Comparison of ENCODE assay signal across 9 cellular contexts in genomic region chr3:8938021-8938420, GRCh38. TPM values are rescaled to one million over a fixed set of nuclear protein-coding genes. Genes with fewer than 3 reads are reported as not detected.
DNase-seq lines count a peak whose midpoint lies in the region; ATAC-seq, FAIRE-seq and TF ChIP-seq lines count a peak whose summit lies in the region.
"Had no signal": no experiment of that assay in that cellular context is flagged by ENCODE, and none has a peak within 500 bp of the region (broad histone marks: within the 10 kb centered on the region; RNA-seq: fewer than 3 reads in every experiment).

No MANE protein-coding gene starts in this region.

- CTCF ChIA-PET in activated CD8-positive, alpha-beta T cell treated with anti-CD3 and anti-CD28 coated beads for 36 hours (lab: Charles Lee): interaction anchor here (1.1 to 2.8 kb wide), 2 partner anchors 10 to 364 kb away, joined by 3 to 12 read pairs; no protein-coding TSS in a partner anchor
- CTCF ChIA-PET in activated CD8-positive, alpha-beta T cell treated with anti-CD3 and anti-CD28 coated beads, Interleukin-2, amount 10 ng/mL, durations not matched to agents 7 days and 5 days (lab: Charles Lee): interaction anchor here (1.3 to 1.5 kb wide), 2 partner anchors 11 to 17 kb away, joined by 4 read pairs; no protein-coding TSS in a partner anchor

- no peaks in the 10 kb centered on the region for H3K9me2 ChIP-seq in Loucy (replicated peaks; ENCODE audit: low read depth, low read length)

- H3K9me3 Mint-ChIP-seq in activated CD8-positive, alpha-beta T cell treated with anti-CD3 and anti-CD28 coated beads for 36 hours: peaks cover 4% of the 10 kb centered on the region
- H3K9me3 Mint-ChIP-seq in activated CD8-positive, alpha-beta T cell treated with anti-CD3 and anti-CD28 coated beads, Interleukin-2, amount 10 ng/mL, durations not matched to agents 7 days and 5 days (ENCODE audit: insufficient read depth): peaks cover 5% of the 10 kb centered on the region

- no peaks in the 10 kb centered on the region for H3K4me1 ChIP-seq in Loucy (ENCODE audit: insufficient read depth, low read length, poor library complexity, severe bottlenecking)
- H3K4me1 ChIP-seq in skeletal muscle satellite cell (ENCODE audit: control insufficient read depth, insufficient read depth, low read length): peaks cover 32% of the 10 kb centered on the region

- no peaks in the 10 kb centered on the region for H3K4me1 Mint-ChIP-seq in activated CD8-positive, alpha-beta T cell treated with anti-CD3 and anti-CD28 coated beads for 36 hours (ENCODE audit: low read depth)
- H3K4me1 Mint-ChIP-seq in activated CD8-positive, alpha-beta T cell treated with anti-CD3 and anti-CD28 coated beads, Interleukin-2, amount 10 ng/mL, durations not matched to agents 7 days and 5 days (ENCODE audit: low read depth): no peaks in the 10 kb centered on the region

- intact Hi-C loops in activated CD8-positive, alpha-beta T cell treated with anti-CD3 and anti-CD28 coated beads for 36 hours (cut with micrococcal nuclease): no loop called here

- no peak overlapping the region for H2AFZ ChIP-seq in Loucy (ENCODE audit: low read length)

- peak; percentile 39 for ATAC-seq in activated CD8-positive, alpha-beta T cell treated with anti-CD3 and anti-CD28 coated beads for 36 hours
- ATAC-seq in activated CD8-positive, alpha-beta T cell treated with anti-CD3 and anti-CD28 coated beads, Interleukin-2, amount 10 ng/mL, durations not matched to agents 7 days and 5 days: no peak

- no peaks in the 10 kb centered on the region for H3K27me3 Mint-ChIP-seq in activated CD8-positive, alpha-beta T cell treated with anti-CD3 and anti-CD28 coated beads for 36 hours
- H3K27me3 Mint-ChIP-seq in activated CD8-positive, alpha-beta T cell treated with anti-CD3 and anti-CD28 coated beads, Interleukin-2, amount 10 ng/mL, durations not matched to agents 7 days and 5 days (ENCODE audit: low read depth): no peaks in the 10 kb centered on the region

- H3K4me3 Mint-ChIP-seq in activated CD8-positive, alpha-beta T cell treated with anti-CD3 and anti-CD28 coated beads for 36 hours: no peak overlapping the region
- H3K4me3 Mint-ChIP-seq in activated CD8-positive, alpha-beta T cell treated with anti-CD3 and anti-CD28 coated beads, Interleukin-2, amount 10 ng/mL, durations not matched to agents 7 days and 5 days: no peak overlapping the region

- H3K9ac ChIP-seq in Loucy (ENCODE audit: low read depth, low read length, poor library complexity, severe bottlenecking): no peak overlapping the region
- H3K9ac ChIP-seq in skeletal muscle satellite cell (ENCODE audit: low read depth, low read length): peak overlapping the region; percentile 77

- POLR2A ChIA-PET in activated CD8-positive, alpha-beta T cell treated with anti-CD3 and anti-CD28 coated beads for 36 hours (lab: Charles Lee): no interaction called here
- POLR2A ChIA-PET in activated CD8-positive, alpha-beta T cell treated with anti-CD3 and anti-CD28 coated beads, Interleukin-2, amount 10 ng/mL, durations not matched to agents 7 days and 5 days (lab: Charles Lee): no interaction called here

- FAIRE-seq in frontal cortex (lab: Jason Lieb, UNC): no peak

- H3K27me3 ChIP-seq in Loucy (ENCODE audit: insufficient read depth, low read length, poor library complexity, severe bottlenecking) (no peaks in the 10 kb centered on the region), skeletal muscle satellite cell (ENCODE audit: control insufficient read depth, insufficient read depth, low read length) (no peaks in the 10 kb centered on the region)

- H3K9me3 ChIP-seq in Loucy (ENCODE audit: insufficient read depth, low read depth, low read length): no peaks in the 10 kb centered on the region
- H3K9me3 ChIP-seq in skeletal muscle satellite cell (replicated peaks; ENCODE audit: low read length): peaks cover 3% of the 10 kb centered on the region

- no peaks in the 10 kb centered on the region for H3F3A ChIP-seq in Loucy (ENCODE audit: low read depth)

- H3K4me3 ChIP-seq in Loucy (ENCODE audit: low read length, poor library complexity, severe bottlenecking) (no peak overlapping the region), skeletal muscle satellite cell (ENCODE audit: low read length) (no peak overlapping the region)

- peak; percentile 25 for TF ChIP-seq CTCF in activated CD8-positive, alpha-beta T cell treated with anti-CD3 and anti-CD28 coated beads for 36 hours (IDR thresholded peaks at IDR 0.05)
- peak; percentile 54 for TF ChIP-seq CTCF in Loucy (conservative IDR thresholded peaks at IDR 0.05; ENCODE audit: low read length)

- H3K4me2 ChIP-seq in Loucy (ENCODE audit: low read depth, low read length, poor library complexity, severe bottlenecking) (no peak overlapping the region), skeletal muscle satellite cell (ENCODE audit: low read length) (peak overlapping the region; percentile 55)

- H4K20me1 ChIP-seq in Loucy (ENCODE audit: insufficient read depth, low read length, poor library complexity, severe bottlenecking): no peaks in the 10 kb centered on the region

- H3K36me3 ChIP-seq in Loucy (ENCODE audit: insufficient read depth, low read length) (peaks cover 79% of the 10 kb centered on the region), skeletal muscle satellite cell (ENCODE audit: insufficient read depth, low read length) (peaks cover 24% of the 10 kb centered on the region)

- H3K36me3 Mint-ChIP-seq in activated CD8-positive, alpha-beta T cell treated with anti-CD3 and anti-CD28 coated beads for 36 hours (ENCODE audit: low read depth): peaks cover 36% of the 10 kb centered on the region
- peaks cover 60% of the 10 kb centered on the region for H3K36me3 Mint-ChIP-seq in activated CD8-positive, alpha-beta T cell treated with anti-CD3 and anti-CD28 coated beads, Interleukin-2, amount 10 ng/mL, durations not matched to agents 7 days and 5 days (ENCODE audit: low read depth)

- DNase-seq in activated CD8-positive, alpha-beta T cell treated with anti-CD3 and anti-CD28 coated beads for 36 hours: no peak
- no peak for DNase-seq in activated CD8-positive, alpha-beta T cell treated with anti-CD3 and anti-CD28 coated beads, Interleukin-2, amount 10 ng/mL, durations not matched to agents 7 days and 5 days
- peak; percentile 20 for DNase-seq in cerebellar cortex (ENCODE audit: low spot score)
- no peak for DNase-seq in NCI-H1105 (lab: John Stamatoyannopoulos, UW)
- DNase-seq in NCI-H1694 (lab: John Stamatoyannopoulos, UW): no peak
- no peak for DNase-seq in frontal cortex (ENCODE audit: low spot score in 2 of 2)
- DNase-seq: NCI-H1930 had no signal

- H3K79me2 ChIP-seq in Loucy (ENCODE audit: insufficient read depth, low read length): no peaks in the 10 kb centered on the region; the same call in 1 of the 2 replicates

- no peak overlapping the region for H3K27ac Mint-ChIP-seq in activated CD8-positive, alpha-beta T cell treated with anti-CD3 and anti-CD28 coated beads for 36 hours
- H3K27ac Mint-ChIP-seq in activated CD8-positive, alpha-beta T cell treated with anti-CD3 and anti-CD28 coated beads, Interleukin-2, amount 10 ng/mL, durations not matched to agents 7 days and 5 days: no peak overlapping the region

RNA-seq across cellular contexts. Expression of gene RAD18, which starts 25.3 kb away (rescaled TPM):
- 10 to 100 TPM; 47.4 to 50.3 TPM for total RNA-seq in activated CD8-positive, alpha-beta T cell treated with anti-CD3 and anti-CD28 coated beads for 36 hours
- total RNA-seq in activated CD8-positive, alpha-beta T cell treated with anti-CD3 and anti-CD28 coated beads, Interleukin-2, amount 10 ng/mL, durations not matched to agents 7 days and 5 days: 10 to 100 TPM; 37.2 to 40.2 TPM
- 17.0 and 17.2 TPM in 2 replicates for total RNA-seq in skeletal muscle satellite cell (2012; rRNA removed)
- total RNA-seq in frontal cortex: 11.8 TPM
